ENCODE assay signal across 15 cellular contexts in the genomic region with DNA sequence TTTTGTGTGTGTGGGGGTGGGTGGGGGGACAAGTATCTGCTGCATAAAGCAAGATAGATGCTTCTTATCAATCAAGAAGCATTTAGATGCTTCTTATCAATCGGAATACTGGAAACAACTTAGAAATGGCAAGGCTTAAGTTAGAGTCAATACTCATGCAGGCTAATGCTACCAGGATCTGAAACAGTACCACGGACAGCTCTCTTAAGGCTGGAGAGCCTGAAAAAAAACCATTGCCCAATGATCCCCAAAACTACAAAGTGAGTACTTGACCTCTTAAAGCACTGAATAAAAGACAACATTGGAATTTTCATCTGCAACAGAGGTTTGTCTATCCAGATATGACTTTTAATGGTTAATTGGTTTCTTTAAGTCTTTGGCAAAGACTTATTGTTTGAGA.
DNase-seq lines count a peak whose midpoint lies in the region; ATAC-seq, FAIRE-seq and TF ChIP-seq lines count a peak whose summit lies in the region.
"Had no signal": no experiment of that assay in that cellular context is flagged by ENCODE, and none has a peak within 500 bp of the region (broad histone marks: within the 10 kb centered on the region; RNA-seq: fewer than 3 reads in every experiment).

No MANE protein-coding gene starts in this region.

- DNase-seq in COLO829 (ENCODE audit: low spot score) = peak; percentile 21
- peak; percentile 14 for DNase-seq in M059J (ENCODE audit: low read depth)
- peak; percentile 3 to 12 for DNase-seq in T47D (ENCODE audit: low read depth in 1 of 2, low spot score in 1 of 2)
- DNase-seq in keratinocyte (ENCODE audit: low read depth, low spot score) = no peak
- DNase-seq in hippocampal formation (lab: John Stamatoyannopoulos, UW) = no peak
- DNase-seq in GM20000 (ENCODE audit: low spot score) = no peak
- DNase-seq: activated naive CD4-positive, alpha-beta T cell; caudate nucleus; effector memory CD4-positive, alpha-beta T cell; EL; left cardiac atrium had no signal

- FAIRE-seq in keratinocyte (lab: Jason Lieb, UNC) = peak; percentile 26

- H3K79me2 ChIP-seq in keratinocyte (ENCODE audit: control insufficient read depth, insufficient read depth, low read length) = no peaks in the 10 kb centered on the region

- H3K9me3 ChIP-seq in keratinocyte (ENCODE audit: control insufficient read depth, low read depth, low read length) = no peaks in the 10 kb centered on the region
- H3K9me3 ChIP-seq: BLaER1 treated with 17β-estradiol and CSF1 and Interleukin-3, amounts not matched to agents 10 nM and 100 nM; thoracic aorta had no signal

- no peak overlapping the region for H3K4me2 ChIP-seq in keratinocyte (ENCODE audit: control insufficient read depth, extremely low read depth, insufficient read depth, low read depth, low read length)
- H3K4me2 ChIP-seq: BLaER1 treated with 17β-estradiol and CSF1 and Interleukin-3, amounts not matched to agents 10 nM and 100 nM had no signal

- dilution Hi-C loops in keratinocyte (cut with MboI; ENCODE audit: extremely low pct_ligation_motif_present, low sequenced_read_pairs) = no loop called here

- no peaks in the 10 kb centered on the region for H3K27me3 ChIP-seq in keratinocyte (ENCODE audit: control insufficient read depth, extremely low read depth, insufficient read depth, low read length)
- H3K27me3 ChIP-seq: BLaER1 treated with 17β-estradiol and CSF1 and Interleukin-3, amounts not matched to agents 10 nM and 100 nM had no signal

- H3K9me1 ChIP-seq in keratinocyte (ENCODE audit: control insufficient read depth, extremely low read depth, insufficient read depth, low read length) = no peaks in the 10 kb centered on the region

- no peak overlapping the region for H3K27ac ChIP-seq in keratinocyte (ENCODE audit: control insufficient read depth, insufficient read depth, low read length)
- H3K27ac ChIP-seq: BLaER1 treated with 17β-estradiol and CSF1 and Interleukin-3, amounts not matched to agents 10 nM and 100 nM; thoracic aorta had no signal

- H3K4me1 ChIP-seq in keratinocyte (ENCODE audit: control insufficient read depth, extremely low read depth, insufficient read depth, low read length) = no peaks in the 10 kb centered on the region
- H3K4me1 ChIP-seq: BLaER1 treated with 17β-estradiol and CSF1 and Interleukin-3, amounts not matched to agents 10 nM and 100 nM had no signal

- no peak for ATAC-seq in GM18511 (IDR thresholded peaks at IDR 0.05; ENCODE audit: unreplicated experiment)
- ATAC-seq in activated CD4-positive, CD25-positive, alpha-beta regulatory T cell treated with anti-CD3 and anti-CD28 coated beads, Interleukin-2, amount 50 U/mL, for 24 hours = no peak
- ATAC-seq: left cardiac atrium had no signal

- no peak for TF ChIP-seq CTCF in keratinocyte (optimal IDR thresholded peaks at IDR 0.05 in 1 of 3, IDR thresholded peaks at IDR 0.05 in 1 of 3, conservative IDR thresholded peaks at IDR 0.05 in 1 of 3; ENCODE audit: extremely low read depth in 1 of 3, insufficient read depth in 2 of 3, low read length in 3 of 3)
- TF ChIP-seq CTCF in GM20000 (IDR thresholded peaks at IDR 0.05; ENCODE audit: extremely low read depth, missing control alignments) = no peak

- H4K20me1 ChIP-seq in keratinocyte (ENCODE audit: control insufficient read depth, extremely low read depth, insufficient read depth, low read length) = no peaks in the 10 kb centered on the region
- H4K20me1 ChIP-seq: BLaER1 treated with 17β-estradiol and CSF1 and Interleukin-3, amounts not matched to agents 10 nM and 100 nM had no signal

- in situ Hi-C loops in T47D (cut with HindIII; ENCODE audit: low pct_unique_long_range_greater_than_20kb, low sequenced_read_pairs) = no loop called here

- H2AFZ ChIP-seq in keratinocyte (ENCODE audit: control insufficient read depth, low read length) = no peak overlapping the region

- no peak overlapping the region for H3K9ac ChIP-seq in keratinocyte (ENCODE audit: control insufficient read depth, extremely low read depth, insufficient read depth, low read length)
- H3K9ac ChIP-seq: BLaER1 treated with 17β-estradiol and CSF1 and Interleukin-3, amounts not matched to agents 10 nM and 100 nM had no signal

- no peaks in the 10 kb centered on the region for H3K36me3 ChIP-seq in keratinocyte (ENCODE audit: control insufficient read depth in 2 of 2, extremely low read depth in 1 of 2, insufficient read depth in 2 of 2, low read length in 2 of 2)
- H3K36me3 ChIP-seq: BLaER1 treated with 17β-estradiol and CSF1 and Interleukin-3, amounts not matched to agents 10 nM and 100 nM; thoracic aorta had no signal

- H3K4me3 ChIP-seq in keratinocyte (ENCODE audit: control insufficient read depth in 2 of 3, extremely low read depth in 1 of 3, insufficient read depth in 2 of 3, low read depth in 1 of 3, low read length in 3 of 3) = no peak overlapping the region
- H3K4me3 ChIP-seq: BLaER1 treated with 17β-estradiol and CSF1 and Interleukin-3, amounts not matched to agents 10 nM and 100 nM; thoracic aorta had no signal

Comparison
In these comparisons a context has a peak if more than half of its experiments do, and no peak if none do; other contexts are left out.
1. DNase-seq: peak in COLO829 (single experiment), M059J (single experiment) and T47D (2 of 2); none in keratinocyte (single experiment), hippocampal formation (0 of 2) and GM20000 (single experiment).